In genomic region chr18:59700535-59700967, GRCh38 we compare ENCODE assay signal across 22 cellular contexts. TPM values are rescaled to one million over a fixed set of nuclear protein-coding genes. Genes with fewer than 3 reads are reported as not detected.
DNase-seq lines count a peak whose midpoint lies in the region; ATAC-seq, FAIRE-seq and TF ChIP-seq lines count a peak whose summit lies in the region.
"Had no signal": no experiment of that assay in that cellular context is flagged by ENCODE, and none has a peak within 500 bp of the region (broad histone marks: within the 10 kb centered on the region; RNA-seq: fewer than 3 reads in every experiment).

No MANE protein-coding gene starts in this region.

- H3K27me3 Mint-ChIP-seq in WTC11 (ENCODE audit: low read depth): peaks cover 37% of the 10 kb centered on the region
- peaks cover 41% of the 10 kb centered on the region for H3K27me3 Mint-ChIP-seq in activated CD4-positive, alpha-beta memory T cell treated with anti-CD3 and anti-CD28 coated beads, Interleukin-2, amount 10 ng/mL, durations not matched to agents 7 days and 5 days

- H3K27ac Mint-ChIP-seq in WTC11: no peak overlapping the region
- no peak overlapping the region for H3K27ac Mint-ChIP-seq in activated CD4-positive, alpha-beta memory T cell treated with anti-CD3 and anti-CD28 coated beads, Interleukin-2, amount 10 ng/mL, durations not matched to agents 7 days and 5 days
- H3K27ac Mint-ChIP-seq: activated CD4-positive, alpha-beta T cell treated with anti-CD3 and anti-CD28 coated beads, Interleukin-2, amount 10 ng/mL, durations not matched to agents 7 days and 5 days had no signal

- H3K4me1 Mint-ChIP-seq in WTC11: peaks cover 46% of the 10 kb centered on the region
- H3K4me1 Mint-ChIP-seq in activated CD4-positive, alpha-beta memory T cell treated with anti-CD3 and anti-CD28 coated beads, Interleukin-2, amount 10 ng/mL, durations not matched to agents 7 days and 5 days: peaks cover 9% of the 10 kb centered on the region

- H3K27ac ChIP-seq in RWPE2 (ENCODE audit: poor library complexity, severe bottlenecking): peak overlapping the region; percentile 94
- no peak overlapping the region for H3K27ac ChIP-seq in small intestine (ENCODE audit: low read depth in 1 of 2, low read length in 1 of 2)
- H3K27ac ChIP-seq: HL-60, right atrium auricular region had no signal

- POLR2A ChIA-PET in WTC11 (lab: Charles Lee): no interaction called here
- POLR2A ChIA-PET in activated CD4-positive, alpha-beta memory T cell treated with anti-CD3 and anti-CD28 coated beads, Interleukin-2, amount 10 ng/mL, durations not matched to agents 7 days and 5 days (lab: Charles Lee): no interaction called here

- CTCF ChIA-PET in WTC11 (lab: Charles Lee): interaction anchor here (1.1 to 1.3 kb wide), 3 partner anchors 10 to 123 kb away, joined by 3 to 6 read pairs (median 5); no protein-coding TSS in a partner anchor
- CTCF ChIA-PET in activated CD4-positive, alpha-beta memory T cell treated with anti-CD3 and anti-CD28 coated beads, Interleukin-2, amount 10 ng/mL, durations not matched to agents 7 days and 5 days (lab: Charles Lee): no interaction called here

- H3K36me3 ChIP-seq in RWPE2 (ENCODE audit: low read depth): peaks cover 2% of the 10 kb centered on the region; the same call in 1 of the 2 replicates
- H3K36me3 ChIP-seq in small intestine (ENCODE audit: control insufficient read depth in 2 of 2, insufficient read depth in 2 of 2, low read length in 2 of 2): no peaks in the 10 kb centered on the region
- H3K36me3 ChIP-seq: right atrium auricular region, upper lobe of left lung had no signal

- no peaks in the 10 kb centered on the region for H3K9me3 Mint-ChIP-seq in WTC11
- H3K9me3 Mint-ChIP-seq in activated CD4-positive, alpha-beta memory T cell treated with anti-CD3 and anti-CD28 coated beads, Interleukin-2, amount 10 ng/mL, durations not matched to agents 7 days and 5 days: no peaks in the 10 kb centered on the region
- H3K9me3 Mint-ChIP-seq: activated CD4-positive, alpha-beta T cell treated with anti-CD3 and anti-CD28 coated beads, Interleukin-2, amount 10 ng/mL, durations not matched to agents 7 days and 5 days had no signal

- peaks cover 44% of the 10 kb centered on the region for H3K4me1 ChIP-seq in RWPE2 (ENCODE audit: insufficient read depth, poor library complexity, severe bottlenecking)
- H3K4me1 ChIP-seq in small intestine (ENCODE audit: control insufficient read depth in 2 of 2, insufficient read depth in 1 of 2, low read depth in 1 of 2, low read length in 1 of 2): peaks cover 0 to 7% of the 10 kb centered on the region in 2 donors

- DNase-seq in ELF-1 (ENCODE audit: low read depth, low spot score) (peak; percentile 36), RWPE2 (ENCODE audit: low spot score) (peak; percentile 67), islet precursor cell (peak; percentile 70), small intestine (peak; percentile 47), WTC11 (ENCODE audit: low spot score) (no peak)
- DNase-seq in stimulated activated CD4-positive, alpha-beta T cell treated with anti-CD3 and anti-CD28 coated beads, Interleukin-2, amount 100 ng/mL, for 48 hours: no peak
- DNase-seq in activated CD4-positive, alpha-beta memory T cell treated with anti-CD3 and anti-CD28 coated beads, Interleukin-2, amount 10 ng/mL, durations not matched to agents 7 days and 5 days: no peak
- DNase-seq: activated CD4-positive, alpha-beta T cell treated with anti-CD3 and anti-CD28 coated beads, Interleukin-2, amount 10 ng/mL, durations not matched to agents 7 days and 5 days; activated naive CD4-positive, alpha-beta T cell; anterior cingulate cortex; COR-L47; H7; hypothalamus; MV-4-11; NCI-H2029; NCI-H526; stimulated activated naive CD8-positive, alpha-beta T cell treated with anti-CD3 and anti-CD28 coated beads, Interleukin-15, Interleukin-2, amounts not matched to agents 100 U/mL and 50 U/mL, for 24 hours; SW 1271; upper lobe of left lung had no signal

- H3K4me3 Mint-ChIP-seq in WTC11: no peak overlapping the region
- H3K4me3 Mint-ChIP-seq in activated CD4-positive, alpha-beta memory T cell treated with anti-CD3 and anti-CD28 coated beads, Interleukin-2, amount 10 ng/mL, durations not matched to agents 7 days and 5 days: no peak overlapping the region
- H3K4me3 Mint-ChIP-seq: activated CD4-positive, alpha-beta T cell treated with anti-CD3 and anti-CD28 coated beads, Interleukin-2, amount 10 ng/mL, durations not matched to agents 7 days and 5 days had no signal

- no peaks in the 10 kb centered on the region for H3K27me3 ChIP-seq in RWPE2 (ENCODE audit: insufficient read depth, poor library complexity, severe bottlenecking)
- peaks cover 0 to 5% of the 10 kb centered on the region in 2 donors for H3K27me3 ChIP-seq in small intestine (ENCODE audit: control insufficient read depth in 2 of 2, insufficient read depth in 2 of 2, low read length in 2 of 2)

- TF ChIP-seq CTCF in RWPE2 (IDR thresholded peaks at IDR 0.05; ENCODE audit: poor library complexity, severe bottlenecking) (no peak), WTC11 (IDR thresholded peaks at IDR 0.05) (no peak)

- no peaks in the 10 kb centered on the region for H3K36me3 Mint-ChIP-seq in WTC11
- H3K36me3 Mint-ChIP-seq in activated CD4-positive, alpha-beta memory T cell treated with anti-CD3 and anti-CD28 coated beads, Interleukin-2, amount 10 ng/mL, durations not matched to agents 7 days and 5 days (ENCODE audit: low read depth): no peaks in the 10 kb centered on the region

- no peaks in the 10 kb centered on the region for H3K9me3 ChIP-seq in RWPE2 (ENCODE audit: severe bottlenecking)
- H3K9me3 ChIP-seq in small intestine (ENCODE audit: control insufficient read depth, low read depth): no peaks in the 10 kb centered on the region
- H3K9me3 ChIP-seq: right atrium auricular region, upper lobe of left lung had no signal

- WGBS in small intestine, 3 donors: 21 to 58% (median 30%) methylated on average over 3 of the region's 3 CpGs

- ATAC-seq in RWPE2 (ENCODE audit: low read depth) (peak; percentile 40), WTC11 (no peak)
- ATAC-seq: Panc1; stimulated activated naive CD8-positive, alpha-beta T cell treated with anti-CD3 and anti-CD28 coated beads, Interleukin-15, Interleukin-2, amounts not matched to agents 100 U/mL and 50 U/mL, for 24 hours had no signal

- no peak overlapping the region for H3K4me3 ChIP-seq in RWPE2 (ENCODE audit: severe bottlenecking)
- H3K4me3 ChIP-seq in small intestine (ENCODE audit: low read depth in 1 of 2, low read length in 2 of 2): no peak overlapping the region
- H3K4me3 ChIP-seq: right atrium auricular region, upper lobe of left lung had no signal

- FAIRE-seq in small intestine (lab: Jason Lieb, UNC): no peak

TF ChIP-seq in WTC11, 78 proteins besides CTCF, POLR2A, EP300 and RAD21:
- TF ChIP-seq NFE2L1 (CRISPR knock-in tag; IDR thresholded peaks at IDR 0.05): no peak
- no peak for TF ChIP-seq STAT6 (CRISPR knock-in tag; conservative IDR thresholded peaks at IDR 0.05; ENCODE audit: low read depth)
- no peak for TF ChIP-seq SOX15 (CRISPR knock-in tag; IDR thresholded peaks at IDR 0.05)
- TF ChIP-seq ATF6 (CRISPR knock-in tag; IDR thresholded peaks at IDR 0.05): no peak
- no peak for TF ChIP-seq RORB (CRISPR knock-in tag; IDR thresholded peaks at IDR 0.05)
- TF ChIP-seq IRF2 (CRISPR knock-in tag; IDR thresholded peaks at IDR 0.05; ENCODE audit: borderline replicate concordance, low read depth): no peak
- no peak for TF ChIP-seq TCF7 (CRISPR knock-in tag; IDR thresholded peaks at IDR 0.05; ENCODE audit: low read depth)
- TF ChIP-seq MYBL2 (CRISPR knock-in tag; IDR thresholded peaks at IDR 0.05): no peak
- no peak for TF ChIP-seq KAT7 (CRISPR knock-in tag; IDR thresholded peaks at IDR 0.05; ENCODE audit: borderline replicate concordance)

RNA-seq across cellular contexts. Expression of gene CCBE1, which starts 3.3 kb away (rescaled TPM):
- under 1 TPM in 2 of 3 donors, not detected in 1; 0.27 to 0.54 TPM for polyA plus RNA-seq in small intestine
- total RNA-seq in WTC11 (2021): 8.0 to 9.7 TPM (median 9.7 TPM) in 3 replicates
- total RNA-seq in activated CD4-positive, alpha-beta memory T cell treated with anti-CD3 and anti-CD28 coated beads, Interleukin-2, amount 10 ng/mL, durations not matched to agents 7 days and 5 days: not detected
- total RNA-seq: activated CD4-positive, alpha-beta T cell treated with anti-CD3 and anti-CD28 coated beads, Interleukin-2, amount 10 ng/mL, durations not matched to agents 7 days and 5 days had no signal

Comparison
In these comparisons a context has a peak if more than half of its experiments do, and no peak if none do; other contexts are left out.
1. DNase-seq: peak in ELF-1 (single experiment), RWPE2 (single experiment), islet precursor cell (single experiment) and small intestine (single experiment); none in WTC11 (single experiment), stimulated activated CD4-positive, alpha-beta T cell treated with anti-CD3 and anti-CD28 coated beads, Interleukin-2, amount 100 ng/mL, for 48 hours (0 of 2) and activated CD4-positive, alpha-beta memory T cell treated with anti-CD3 and anti-CD28 coated beads, Interleukin-2, amount 10 ng/mL, durations not matched to agents 7 days and 5 days (single experiment).